In genomic region chr15:68054658-68055223, GRCh38 we compare ENCODE assay signal across 2 cellular contexts.
TF ChIP-seq lines count a peak whose summit lies in the region.

No MANE protein-coding gene starts in this region.

TF ChIP-seq in IMR-90, 13 proteins besides CTCF, POLR2A, EP300 and RAD21:
- TF ChIP-seq SMC3 (IDR thresholded peaks at IDR 0.05; ENCODE audit: low read depth, low read length) (no peak), CEBPB (IDR thresholded peaks at IDR 0.05; ENCODE audit: low read depth, low read length) (no peak), NFE2L2 (IDR thresholded peaks at IDR 0.05; ENCODE audit: low read depth, low read length) (no peak), ELK1 (IDR thresholded peaks at IDR 0.05; ENCODE audit: borderline replicate concordance, low read depth, low read length) (no peak), MAFK (IDR thresholded peaks at IDR 0.05; ENCODE audit: low read depth, low read length) (no peak), FOS (IDR thresholded peaks at IDR 0.05; ENCODE audit: low read depth, low read length) (no peak), BHLHE40 (IDR thresholded peaks at IDR 0.05; ENCODE audit: low read depth, low read length) (no peak), CHD1 (IDR thresholded peaks at IDR 0.05; ENCODE audit: low read depth, low read length) (no peak), RFX5 (IDR thresholded peaks at IDR 0.05; ENCODE audit: low read depth, low read length) (no peak), MXI1 (IDR thresholded peaks at IDR 0.05; ENCODE audit: borderline replicate concordance, low read depth, low read length) (no peak), MAZ (IDR thresholded peaks at IDR 0.05; ENCODE audit: borderline replicate concordance, low read depth, low read length) (no peak), USF2 (IDR thresholded peaks at IDR 0.05; ENCODE audit: low read depth, low read length) (no peak), RCOR1 (IDR thresholded peaks at IDR 0.05; ENCODE audit: insufficient replicate concordance, low read length) (no peak)

TF ChIP-seq in GM12878, 131 proteins besides CTCF, POLR2A, EP300 and RAD21 (continues in another document):
- TF ChIP-seq NR2C2 (IDR thresholded peaks at IDR 0.05; ENCODE audit: borderline replicate concordance, control insufficient read depth, insufficient read length, low read depth) (no peak), RB1 (IDR thresholded peaks at IDR 0.05; ENCODE audit: borderline replicate concordance) (no peak), ZBTB4 (CRISPR knock-in tag; IDR thresholded peaks at IDR 0.05) (no peak), ETV6 (conservative IDR thresholded peaks at IDR 0.05 in 1 of 2, IDR thresholded peaks at IDR 0.05 in 1 of 2; ENCODE audit: borderline replicate concordance in 1 of 2, low read depth in 1 of 2) (no peak), ZNF24 (IDR thresholded peaks at IDR 0.05) (no peak), RUNX3 (IDR thresholded peaks at IDR 0.05; ENCODE audit: low read length) (no peak), PAX8 (IDR thresholded peaks at IDR 0.05) (no peak), BCL3 (IDR thresholded peaks at IDR 0.05; ENCODE audit: borderline replicate concordance, insufficient read depth, low read depth, low read length, poor library complexity, severe bottlenecking) (no peak), IKZF2 (IDR thresholded peaks at IDR 0.05) (peak; percentile 21 to 27; a peak in 2 of 4 replicates), NFXL1 (IDR thresholded peaks at IDR 0.05; ENCODE audit: borderline replicate concordance) (no peak), EGR1 (IDR thresholded peaks at IDR 0.05; ENCODE audit: borderline replicate concordance in 1 of 2, low read depth in 2 of 2, low read length in 2 of 2) (no peak), NR2F1 (conservative IDR thresholded peaks at IDR 0.05) (0 out of 2 replicates have a peak, but pooled peaks have one; percentile 0), SIN3A (IDR thresholded peaks at IDR 0.05; ENCODE audit: low read depth, low read length) (no peak), POU2F2 (IDR thresholded peaks at IDR 0.05; ENCODE audit: borderline replicate concordance, low read depth, low read length) (no peak), ZBTB11 (CRISPR knock-in tag; IDR thresholded peaks at IDR 0.05) (no peak), SUZ12 (IDR thresholded peaks at IDR 0.05; ENCODE audit: unreplicated experiment) (no peak), BHLHE40 (IDR thresholded peaks at IDR 0.05; ENCODE audit: borderline replicate concordance in 1 of 2, low read depth in 2 of 2, low read length in 1 of 2) (no peak), CHD1 (IDR thresholded peaks at IDR 0.05; ENCODE audit: low read depth, low read length) (no peak), CHD4 (IDR thresholded peaks at IDR 0.05) (no peak), ZNF592 (IDR thresholded peaks at IDR 0.05) (no peak), NR2C1 (IDR thresholded peaks at IDR 0.05) (no peak), USF1 (IDR thresholded peaks at IDR 0.05; ENCODE audit: borderline replicate concordance, extremely low read length, insufficient read depth, low read depth, low read length) (no peak), CEBPZ (IDR thresholded peaks at IDR 0.05; ENCODE audit: low read depth, low read length) (no peak), SPI1 (IDR thresholded peaks at IDR 0.05; ENCODE audit: borderline replicate concordance, insufficient read depth, low read depth, low read length) (peak; percentile 21; the same call in 1 of the 2 replicates), HDGF (IDR thresholded peaks at IDR 0.05) (no peak), ZBTB40 (IDR thresholded peaks at IDR 0.05; ENCODE audit: borderline replicate concordance) (no peak), TBL1XR1 (IDR thresholded peaks at IDR 0.05; ENCODE audit: low read depth, low read length) (no peak), CBX3 (IDR thresholded peaks at IDR 0.05; ENCODE audit: borderline replicate concordance, low read depth) (no peak), ZNF217 (IDR thresholded peaks at IDR 0.05) (no peak)
